ENCODE assay signal across 32 cellular contexts in genomic region chr6:128271011-128271410, GRCh38.
"Had no signal": no experiment of that assay in that cellular context is flagged by ENCODE, and none has a peak within 500 bp of the region (broad histone marks: within the 10 kb centered on the region; RNA-seq: fewer than 3 reads in every experiment).

No MANE protein-coding gene starts in this region.

- H3K4me1 ChIP-seq: Peyer's patch, SJCRH30 had no signal

- H3K4me3 ChIP-seq: Peyer's patch, SJCRH30, SK-N-MC had no signal

- ATAC-seq: activated CD8-positive, alpha-beta T cell treated with anti-CD3 and anti-CD28 coated beads for 36 hours; activated T-cell treated with anti-CD3 and anti-CD28 coated beads, Interleukin-2, amount 50 U/mL, for 72 hours; activated T-helper 17 cell treated with anti-CD3 and anti-CD28 coated beads, Interleukin-2, amount 50 U/mL, for 72 hours had no signal

- H3K27ac ChIP-seq: Peyer's patch, SJCRH30, SK-N-MC, WERI-Rb-1 had no signal

- DNase-seq: activated CD4-positive, alpha-beta T cell treated with anti-CD3 and anti-CD28 coated beads for 1 hour; activated CD4-positive, alpha-beta T cell treated with anti-CD3 and anti-CD28 coated beads for 48 hours; activated CD4-positive, CD25-positive, alpha-beta regulatory T cell; activated CD8-positive, alpha-beta T cell treated with anti-CD3 and anti-CD28 coated beads for 36 hours; activated effector memory CD4-positive, alpha-beta T cell treated with anti-CD3 and anti-CD28 coated beads, Interleukin-2, amount 50 U/mL, for 16 hours; activated naive CD4-positive, alpha-beta T cell; activated naive CD4-positive, alpha-beta T cell treated with anti-CD3 and anti-CD28 coated beads, Interleukin-2, amount 50 U/mL, for 16 hours; activated naive CD8-positive, alpha-beta T cell treated with anti-CD3 and anti-CD28 coated beads for 36 hours; activated T-cell treated with anti-CD3 and anti-CD28 coated beads, Interleukin-2, amount 50 U/mL, for 1 hour; activated T-cell treated with anti-CD3 and anti-CD28 coated beads, Interleukin-2, amount 50 U/mL, for 72 hours; amniotic stem cell; aorta; Kasumi-1; KG1; NCI-H1092 treated with DMSO at 0.1 percent for 48 hours; NCI-H1417; NCI-H146; NCI-H187; NCI-H2029 treated with DMSO at 0.1 percent for 48 hours; NCI-H2107; NCI-H2171; NCI-H524 treated with DMSO at 0.1 percent for 48 hours; NCI-H748 treated with DMSO at 0.1 percent for 48 hours; NK-92 treated with Interleukin-12 subunit alpha and Interleukin-12 subunit beta, amount 100 ng/mL, for 24 hours; PC-3; Peyer's patch; RPMI8226; SJCRH30; T1000; WERI-Rb-1 had no signal

- H3K9me3 ChIP-seq: Peyer's patch, SJCRH30 had no signal

- H3K27me3 ChIP-seq: Peyer's patch, SJCRH30 had no signal

- H3K36me3 ChIP-seq: SJCRH30, WERI-Rb-1 had no signal
